15 cellular contexts compared by ENCODE assay signal in genomic region chr3:19702416-19703078, GRCh38.
A peak's percentile ranks its signal among the peaks of the same experiment; 100 is the strongest.
DNase-seq lines count a peak whose midpoint lies in the region; ATAC-seq, FAIRE-seq and TF ChIP-seq lines count a peak whose summit lies in the region.
"Had no signal": no experiment of that assay in that cellular context is flagged by ENCODE, and none has a peak within 500 bp of the region (broad histone marks: within the 10 kb centered on the region; RNA-seq: fewer than 3 reads in every experiment).

No MANE protein-coding gene starts in this region.

- H3K27ac Mint-ChIP-seq in type B pancreatic cell, result no peak overlapping the region

- H3K4me1 Mint-ChIP-seq in type B pancreatic cell (ENCODE audit: unreplicated experiment), result no peaks in the 10 kb centered on the region

- no peaks in the 10 kb centered on the region for H3K27me3 ChIP-seq in left ventricle myocardium inferior (ENCODE audit: low read depth)
- H3K27me3 ChIP-seq: breast epithelium had no signal

- no peak overlapping the region for H3K27ac ChIP-seq in left ventricle myocardium inferior (replicated peaks)
- H3K27ac ChIP-seq: breast epithelium, parathyroid adenoma had no signal

- TF ChIP-seq CTCF in left ventricle myocardium inferior (IDR thresholded peaks at IDR 0.05; ENCODE audit: borderline replicate concordance) (no peak), type B pancreatic cell (conservative IDR thresholded peaks at IDR 0.05) (no peak)

- no peaks in the 10 kb centered on the region for H3K9me3 Mint-ChIP-seq in type B pancreatic cell

- H3K36me3 ChIP-seq in left ventricle myocardium inferior, result no peaks in the 10 kb centered on the region
- H3K36me3 ChIP-seq: breast epithelium had no signal

- DNase-seq in left ventricle myocardium inferior, result no peak
- no peak for DNase-seq in Right ventricle myocardium inferior (ENCODE audit: missing footprints)
- peak; percentile 15 to 57 for DNase-seq in SW 1271 (lab: John Stamatoyannopoulos, UW)
- DNase-seq in type B pancreatic cell (ENCODE audit: extremely low spot score, unreplicated experiment), result no peak
- DNase-seq in T1000 (lab: John Stamatoyannopoulos, UW), result no peak
- no peak for DNase-seq in HTR-8/SVneo (ENCODE audit: insufficient read length, low spot score)
- no peak for DNase-seq in COR-L47 (lab: John Stamatoyannopoulos, UW)
- DNase-seq: activated CD4-positive, CD25-positive, alpha-beta regulatory T cell treated with anti-CD3 and anti-CD28 coated beads, Interleukin-2, amount 50 U/mL, for 72 hours; mesenchymal stem cell; NCI-H2029 treated with DMSO at 0.1 percent for 48 hours; SK-N-SH had no signal

- H3K4me3 Mint-ChIP-seq in type B pancreatic cell, result peak overlapping the region; percentile 63

- intact Hi-C loops in left ventricle myocardium inferior (cut with micrococcal nuclease), result no loop called here
- intact Hi-C loops in Right ventricle myocardium inferior (cut with DNase I), result no loop called here

- H3K4me3 ChIP-seq in left ventricle myocardium inferior (peak overlapping the region; percentile 45), iPS-18c (ENCODE audit: insufficient read depth, low read depth, low read length) (peak overlapping the region; percentile 43)
- H3K4me3 ChIP-seq: breast epithelium had no signal

- H3K9me3 ChIP-seq in left ventricle myocardium inferior (replicated peaks) (no peaks in the 10 kb centered on the region), iPS-18c (ENCODE audit: control insufficient read depth, insufficient read depth, low read length) (no peaks in the 10 kb centered on the region)
- H3K9me3 ChIP-seq: SK-N-SH had no signal

- no peak for ATAC-seq in Right ventricle myocardium inferior

- no peaks in the 10 kb centered on the region for H3K36me3 Mint-ChIP-seq in type B pancreatic cell

- H3K4me1 ChIP-seq in left ventricle myocardium inferior, result no peaks in the 10 kb centered on the region
- H3K4me1 ChIP-seq: breast epithelium, parathyroid adenoma had no signal

- FAIRE-seq in HTR-8/SVneo (lab: Jason Lieb, UNC), result no peak
- FAIRE-seq: GM18507 had no signal

- no peaks in the 10 kb centered on the region for H3K27me3 Mint-ChIP-seq in type B pancreatic cell

Comparison
In these comparisons a context has a peak if more than half of its experiments do, and no peak if none do; other contexts are left out.
1. DNase-seq: peak in SW 1271 (2 of 2); none in left ventricle myocardium inferior (single experiment), Right ventricle myocardium inferior (single experiment), type B pancreatic cell (single experiment), T1000 (single experiment), HTR-8/SVneo (single experiment) and COR-L47 (single experiment).